In genomic region chr2:41204315-41204714, GRCh38 we compare ENCODE assay signal across 32 cellular contexts.
"Had no signal": no experiment of that assay in that cellular context is flagged by ENCODE, and none has a peak within 500 bp of the region (broad histone marks: within the 10 kb centered on the region; RNA-seq: fewer than 3 reads in every experiment).

No MANE protein-coding gene starts in this region.

- ATAC-seq: activated CD8-positive, alpha-beta memory T cell treated with anti-CD3 and anti-CD28 coated beads, Interleukin-2, amount 10 ng/mL, durations not matched to agents 7 days and 5 days; activated naive CD8-positive, alpha-beta T cell treated with anti-CD3 and anti-CD28 coated beads, Interleukin-2, amount 50 U/mL, for 24 hours had no signal

- H3K36me3 Mint-ChIP-seq: activated CD8-positive, alpha-beta memory T cell treated with anti-CD3 and anti-CD28 coated beads, Interleukin-2, amount 10 ng/mL, durations not matched to agents 7 days and 5 days; activated naive CD4-positive, alpha-beta T cell treated with anti-CD3 and anti-CD28 coated beads, Interleukin-2, amount 10 ng/mL, durations not matched to agents 7 days and 5 days; activated naive CD8-positive, alpha-beta T cell had no signal

- H3K9me3 Mint-ChIP-seq: activated naive CD8-positive, alpha-beta T cell treated with anti-CD3 and anti-CD28 coated beads, Interleukin-2, amount 50 U/mL, for 24 hours had no signal

- H3K27me3 Mint-ChIP-seq: activated CD4-positive, alpha-beta memory T cell treated with anti-CD3 and anti-CD28 coated beads, Interleukin-2, amount 10 ng/mL, durations not matched to agents 7 days and 5 days; activated CD8-positive, alpha-beta memory T cell treated with anti-CD3 and anti-CD28 coated beads, Interleukin-2, amount 10 ng/mL, durations not matched to agents 7 days and 5 days; activated naive CD4-positive, alpha-beta T cell treated with anti-CD3 and anti-CD28 coated beads, Interleukin-2, amount 10 ng/mL, durations not matched to agents 7 days and 5 days; activated naive CD8-positive, alpha-beta T cell; activated naive CD8-positive, alpha-beta T cell treated with anti-CD3 and anti-CD28 coated beads, Interleukin-2, amount 50 U/mL, for 24 hours; central memory CD8-positive, alpha-beta T cell had no signal

- DNase-seq: activated CD4-positive, alpha-beta memory T cell treated with anti-CD3 and anti-CD28 coated beads, Interleukin-2, amount 10 ng/mL, durations not matched to agents 7 days and 5 days; activated CD4-positive, alpha-beta T cell treated with anti-CD3 and anti-CD28 coated beads for 1 hour; activated CD4-positive, alpha-beta T cell treated with anti-CD3 and anti-CD28 coated beads for 48 hours; activated CD4-positive, CD25-positive, alpha-beta regulatory T cell; activated CD8-positive, alpha-beta memory T cell treated with anti-CD3 and anti-CD28 coated beads for 24 hours; activated CD8-positive, alpha-beta memory T cell treated with anti-CD3 and anti-CD28 coated beads, Interleukin-2, amount 10 ng/mL, durations not matched to agents 7 days and 5 days; activated CD8-positive, alpha-beta memory T cell treated with anti-CD3 and anti-CD28 coated beads, Interleukin-2, amount 50 U/mL, for 48 hours; activated effector memory CD4-positive, alpha-beta T cell treated with Interleukin-2 at 50 U/mL for 16 hours; activated naive CD4-positive, alpha-beta T cell treated with anti-CD3 and anti-CD28 coated beads, Interleukin-2, amount 10 ng/mL, durations not matched to agents 7 days and 5 days; activated naive CD8-positive, alpha-beta T cell treated with anti-CD3 and anti-CD28 coated beads, Interleukin-2, amount 50 U/mL, for 24 hours; activated T-cell treated with anti-CD3 and anti-CD28 coated beads, Interleukin-2, amount 50 U/mL, for 48 hours; amniotic stem cell; aorta; brain microvascular endothelial cell; MG63; NCI-H1048; NCI-H1105 treated with DMSO at 0.1 percent for 48 hours; NCI-H1436; NCI-H1694; NCI-H1930; NCI-H2081 treated with DMSO at 0.1 percent for 48 hours; NCI-H345; NCI-H510A; NCI-H526; NCI-H748 treated with DMSO at 0.1 percent for 48 hours; Right ventricle myocardium superior; T1000 had no signal

- H3K4me3 ChIP-seq: cardiac muscle cell, MG63, SK-N-MC had no signal

- H3K27me3 ChIP-seq: brain microvascular endothelial cell, cardiac muscle cell, MG63 had no signal

- H3K4me3 Mint-ChIP-seq: activated CD4-positive, alpha-beta memory T cell treated with anti-CD3 and anti-CD28 coated beads, Interleukin-2, amount 10 ng/mL, durations not matched to agents 7 days and 5 days; activated CD8-positive, alpha-beta memory T cell treated with anti-CD3 and anti-CD28 coated beads, Interleukin-2, amount 10 ng/mL, durations not matched to agents 7 days and 5 days; activated naive CD4-positive, alpha-beta T cell treated with anti-CD3 and anti-CD28 coated beads, Interleukin-2, amount 10 ng/mL, durations not matched to agents 7 days and 5 days; activated naive CD8-positive, alpha-beta T cell; activated naive CD8-positive, alpha-beta T cell treated with anti-CD3 and anti-CD28 coated beads, Interleukin-2, amount 50 U/mL, for 24 hours; central memory CD8-positive, alpha-beta T cell had no signal

- H3K36me3 ChIP-seq: brain microvascular endothelial cell, cardiac muscle cell, MG63, WERI-Rb-1 had no signal

- H3K9me3 ChIP-seq: MG63 had no signal

- H3K4me1 Mint-ChIP-seq: activated CD4-positive, alpha-beta memory T cell treated with anti-CD3 and anti-CD28 coated beads, Interleukin-2, amount 10 ng/mL, durations not matched to agents 7 days and 5 days; activated CD8-positive, alpha-beta memory T cell treated with anti-CD3 and anti-CD28 coated beads, Interleukin-2, amount 10 ng/mL, durations not matched to agents 7 days and 5 days; activated naive CD4-positive, alpha-beta T cell treated with anti-CD3 and anti-CD28 coated beads, Interleukin-2, amount 10 ng/mL, durations not matched to agents 7 days and 5 days; activated naive CD8-positive, alpha-beta T cell treated with anti-CD3 and anti-CD28 coated beads, Interleukin-2, amount 50 U/mL, for 24 hours; central memory CD8-positive, alpha-beta T cell had no signal

- H3K27ac Mint-ChIP-seq: activated CD4-positive, alpha-beta memory T cell treated with anti-CD3 and anti-CD28 coated beads, Interleukin-2, amount 10 ng/mL, durations not matched to agents 7 days and 5 days; activated CD8-positive, alpha-beta memory T cell treated with anti-CD3 and anti-CD28 coated beads, Interleukin-2, amount 10 ng/mL, durations not matched to agents 7 days and 5 days; activated naive CD4-positive, alpha-beta T cell treated with anti-CD3 and anti-CD28 coated beads, Interleukin-2, amount 10 ng/mL, durations not matched to agents 7 days and 5 days; activated naive CD8-positive, alpha-beta T cell; activated naive CD8-positive, alpha-beta T cell treated with anti-CD3 and anti-CD28 coated beads, Interleukin-2, amount 50 U/mL, for 24 hours had no signal

- H3K27ac ChIP-seq: brain microvascular endothelial cell, cardiac muscle cell, SK-N-MC, WERI-Rb-1 had no signal
